ENCODE assay signal across 20 cellular contexts in genomic region chr16:12503201-12503600, GRCh38.
DNase-seq lines count a peak whose midpoint lies in the region; ATAC-seq lines count a peak whose summit lies in the region.
"Had no signal": no experiment of that assay in that cellular context is flagged by ENCODE, and none has a peak within 500 bp of the region (broad histone marks: within the 10 kb centered on the region; RNA-seq: fewer than 3 reads in every experiment).

No MANE protein-coding gene starts in this region.

- H3K27me3 ChIP-seq in duodenal mucosa (ENCODE audit: control insufficient read depth in 1 of 2, insufficient read depth in 2 of 2, low read length in 2 of 2) (no peaks in the 10 kb centered on the region), aorta (ENCODE audit: control insufficient read depth in 1 of 2, insufficient read depth in 2 of 2, low read length in 1 of 2) (no peaks in the 10 kb centered on the region)
- no peaks in the 10 kb centered on the region for H3K27me3 ChIP-seq in CD4-positive, alpha-beta memory T cell (ENCODE audit: insufficient read depth, low read length)
- H3K27me3 ChIP-seq: BLaER1, SJSA1 had no signal

- CTCF ChIA-PET in CD4-positive, alpha-beta memory T cell (lab: Charles Lee; ENCODE audit: partially characterized antibody), result no interaction called here

- no peak overlapping the region for H3K4me3 Mint-ChIP-seq in CD4-positive, alpha-beta memory T cell
- H3K4me3 Mint-ChIP-seq: activated CD8-positive, alpha-beta T cell treated with anti-CD3 and anti-CD28 coated beads, Interleukin-2, amount 10 ng/mL, durations not matched to agents 7 days and 5 days; activated naive CD4-positive, alpha-beta T cell treated with anti-CD3 and anti-CD28 coated beads, Interleukin-2, amount 50 U/mL, for 24 hours; activated T-cell treated with anti-CD3 and anti-CD28 coated beads, Interleukin-2, amount 50 U/mL, for 4 hours had no signal

- no peaks in the 10 kb centered on the region for H3K9me3 Mint-ChIP-seq in CD4-positive, alpha-beta memory T cell
- H3K9me3 Mint-ChIP-seq: activated naive CD4-positive, alpha-beta T cell treated with anti-CD3 and anti-CD28 coated beads, Interleukin-2, amount 50 U/mL, for 24 hours; activated T-cell treated with anti-CD3 and anti-CD28 coated beads, Interleukin-2, amount 50 U/mL, for 4 hours had no signal

- H3K27ac Mint-ChIP-seq in CD4-positive, alpha-beta memory T cell, result peak overlapping the region in 1 of 7 donors; percentile 36
- H3K27ac Mint-ChIP-seq: activated CD8-positive, alpha-beta T cell treated with anti-CD3 and anti-CD28 coated beads, Interleukin-2, amount 10 ng/mL, durations not matched to agents 7 days and 5 days; activated naive CD4-positive, alpha-beta T cell treated with anti-CD3 and anti-CD28 coated beads, Interleukin-2, amount 50 U/mL, for 24 hours had no signal

- POLR2A ChIA-PET in CD4-positive, alpha-beta memory T cell (lab: Charles Lee; ENCODE audit: partially characterized antibody), result no interaction called here

- WGBS in aorta, 2 donors, result 61 to 69% methylated on average over 7 of the region's 7 CpGs

- no peaks in the 10 kb centered on the region for H3K27me3 Mint-ChIP-seq in CD4-positive, alpha-beta memory T cell
- H3K27me3 Mint-ChIP-seq: activated naive CD4-positive, alpha-beta T cell treated with anti-CD3 and anti-CD28 coated beads, Interleukin-2, amount 50 U/mL, for 24 hours had no signal

- H3K9me3 ChIP-seq in duodenal mucosa (ENCODE audit: control insufficient read depth in 1 of 2, low read length in 2 of 2) (no peaks in the 10 kb centered on the region), aorta (ENCODE audit: control insufficient read depth, low read length) (no peaks in the 10 kb centered on the region)
- no peaks in the 10 kb centered on the region for H3K9me3 ChIP-seq in CD4-positive, alpha-beta memory T cell (ENCODE audit: control insufficient read depth in 1 of 2, low read length in 2 of 2)
- H3K9me3 ChIP-seq: BLaER1, SJSA1 had no signal

- H3K27ac ChIP-seq in duodenal mucosa (ENCODE audit: low read depth, low read length), result peak overlapping the region; percentile 58
- H3K27ac ChIP-seq in aorta (ENCODE audit: low read depth in 1 of 2, low read length in 2 of 2), result no peak overlapping the region
- H3K27ac ChIP-seq in CD4-positive, alpha-beta memory T cell (ENCODE audit: low read depth, low read length), result no peak overlapping the region
- H3K27ac ChIP-seq: BLaER1, epithelial cell of prostate, SJSA1 had no signal

- H3K36me3 ChIP-seq in duodenal mucosa (ENCODE audit: control insufficient read depth in 1 of 2, insufficient read depth in 2 of 2, low read length in 2 of 2) (no peaks in the 10 kb centered on the region), aorta (ENCODE audit: control insufficient read depth in 1 of 2, insufficient read depth in 2 of 2, low read length in 1 of 2) (no peaks in the 10 kb centered on the region)
- H3K36me3 ChIP-seq in CD4-positive, alpha-beta memory T cell (ENCODE audit: insufficient read depth, low read length), result no peaks in the 10 kb centered on the region
- H3K36me3 ChIP-seq: SJSA1 had no signal

- peaks cover 0 to 5% of the 10 kb centered on the region in 2 donors for H3K36me3 Mint-ChIP-seq in CD4-positive, alpha-beta memory T cell
- H3K36me3 Mint-ChIP-seq: activated naive CD4-positive, alpha-beta T cell treated with anti-CD3 and anti-CD28 coated beads, Interleukin-2, amount 50 U/mL, for 24 hours had no signal

- H3K4me1 ChIP-seq in duodenal mucosa (ENCODE audit: control insufficient read depth in 1 of 2, insufficient read depth in 2 of 2, low read length in 2 of 2) (peaks cover 28 to 32% of the 10 kb centered on the region in 2 donors), aorta (ENCODE audit: control insufficient read depth in 1 of 2, insufficient read depth in 2 of 2, low read length in 2 of 2) (no peaks in the 10 kb centered on the region)
- no peaks in the 10 kb centered on the region for H3K4me1 ChIP-seq in CD4-positive, alpha-beta memory T cell (ENCODE audit: insufficient read depth, low read length)
- H3K4me1 ChIP-seq: SJSA1 had no signal

- intact Hi-C loops in aorta (cut with DNase I), result no loop called here
- intact Hi-C loops in CD4-positive, alpha-beta memory T cell (cut with micrococcal nuclease), result no loop called here

- H3K4me1 Mint-ChIP-seq in CD4-positive, alpha-beta memory T cell, result peaks cover 0 to 6% (median 2%) of the 10 kb centered on the region in 4 donors

- peak; percentile 30 for DNase-seq in NCI-H2227 (lab: John Stamatoyannopoulos, UW; ENCODE audit: unreplicated experiment)
- DNase-seq in NCI-H2227 treated with DMSO at 0.1 percent for 48 hours (lab: John Stamatoyannopoulos, UW), result no peak
- peak; percentile 15 for DNase-seq in NCI-H2196 treated with DMSO at 0.1 percent for 48 hours (lab: John Stamatoyannopoulos, UW; ENCODE audit: unreplicated experiment)
- DNase-seq in aorta, result peak; percentile 8 to 27
- no peak for DNase-seq in cerebellum (ENCODE audit: low spot score)
- no peak for DNase-seq in CD4-positive, alpha-beta memory T cell
- no peak for DNase-seq in globus pallidus (ENCODE audit: low spot score)
- DNase-seq: 8988T; activated CD8-positive, alpha-beta T cell treated with anti-CD3 and anti-CD28 coated beads, Interleukin-2, amount 10 ng/mL, durations not matched to agents 7 days and 5 days; activated T-cell treated with anti-CD3 and anti-CD28 coated beads, Interleukin-2, amount 50 U/mL, for 4 hours; cortex of kidney; DMS 273 treated with DMSO at 0.1 percent for 48 hours; NCI-H446 treated with DMSO at 0.1 percent for 48 hours; T-helper 9 cell had no signal

- peak overlapping the region in 1 of 2 donors; percentile 54 for H3K9ac ChIP-seq in duodenal mucosa (ENCODE audit: low read depth in 1 of 2, low read length in 2 of 2)
- H3K9ac ChIP-seq: BLaER1 had no signal

- no peak overlapping the region for H3K4me3 ChIP-seq in duodenal mucosa (ENCODE audit: low read depth in 1 of 2, low read length in 2 of 2)
- no peak overlapping the region for H3K4me3 ChIP-seq in aorta (ENCODE audit: low read length in 2 of 2)
- H3K4me3 ChIP-seq in CD4-positive, alpha-beta memory T cell (ENCODE audit: low read length in 2 of 2), result no peak overlapping the region
- H3K4me3 ChIP-seq: BLaER1, SJSA1 had no signal

- no peak for ATAC-seq in aorta (ENCODE audit: low FRiP score)
- ATAC-seq: activated CD8-positive, alpha-beta T cell treated with anti-CD3 and anti-CD28 coated beads, Interleukin-2, amount 10 ng/mL, durations not matched to agents 7 days and 5 days; activated T-cell treated with anti-CD3 and anti-CD28 coated beads, Interleukin-2, amount 50 U/mL, for 4 hours; left lobe of liver had no signal

Comparison
In these comparisons a context has a peak if more than half of its experiments do, and no peak if none do; other contexts are left out.
1. DNase-seq: peak in NCI-H2227 (single experiment), NCI-H2196 treated with DMSO at 0.1 percent for 48 hours (single experiment) and aorta (2 of 2); none in NCI-H2227 treated with DMSO at 0.1 percent for 48 hours (single experiment), cerebellum (single experiment), CD4-positive, alpha-beta memory T cell (0 of 5) and globus pallidus (single experiment).